18 cellular contexts compared by ENCODE assay signal in the genomic region with DNA sequence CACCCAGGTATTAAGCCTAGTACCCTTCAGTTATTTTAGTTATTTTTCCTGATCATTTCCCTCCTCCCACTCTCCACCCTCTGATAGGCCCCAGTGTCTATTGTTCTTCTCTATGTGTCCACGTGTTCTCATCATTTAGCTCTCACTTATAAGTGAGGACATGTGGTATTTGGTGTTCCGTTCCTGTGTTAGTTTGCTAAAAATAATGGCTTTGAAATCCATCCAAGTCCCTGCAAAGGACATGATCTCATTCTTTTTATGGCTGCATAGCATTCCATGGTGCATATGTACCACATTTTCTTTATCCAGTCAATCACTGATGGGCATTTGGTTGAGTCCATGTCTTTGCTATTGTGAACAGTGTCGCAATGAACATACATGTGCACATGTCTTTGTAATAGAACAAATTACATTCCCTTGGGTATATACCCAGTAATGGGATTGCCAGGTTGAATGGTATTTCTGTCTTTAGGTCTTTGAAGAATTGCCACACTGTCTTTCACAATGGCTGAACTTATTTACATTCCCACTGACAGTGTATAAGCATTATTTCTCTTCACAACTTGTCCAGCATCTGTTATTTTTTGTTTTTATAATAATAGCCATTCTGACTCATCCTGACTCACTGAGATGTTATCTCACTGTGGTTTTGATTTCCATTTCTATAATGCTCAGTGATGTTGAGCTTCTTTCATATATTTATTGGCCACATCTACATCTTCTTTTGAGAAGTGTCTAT. TPM values are rescaled to one million over a fixed set of nuclear protein-coding genes. Genes with fewer than 3 reads are reported as not detected.
A peak's percentile ranks its signal among the peaks of the same experiment; 100 is the strongest.
DNase-seq lines count a peak whose midpoint lies in the region; ATAC-seq, FAIRE-seq and TF ChIP-seq lines count a peak whose summit lies in the region.
"Had no signal": no experiment of that assay in that cellular context is flagged by ENCODE, and none has a peak within 500 bp of the region (broad histone marks: within the 10 kb centered on the region; RNA-seq: fewer than 3 reads in every experiment).

No MANE protein-coding gene starts in this region.

- TF ChIP-seq POLR2A in A549 (IDR thresholded peaks at IDR 0.05; ENCODE audit: low read length) = no peak

- TF ChIP-seq RAD21 in A549 (conservative IDR thresholded peaks at IDR 0.05 in 1 of 2, IDR thresholded peaks at IDR 0.05 in 1 of 2) = no peak

- peaks cover 21% of the 10 kb centered on the region for H3K27me3 Mint-ChIP-seq in activated CD4-positive, alpha-beta T cell treated with anti-CD3 and anti-CD28 coated beads, Interleukin-2, amount 10 ng/mL, durations not matched to agents 24 days and 14 days
- peaks cover 18% of the 10 kb centered on the region for H3K27me3 Mint-ChIP-seq in activated CD8-positive, alpha-beta T cell treated with anti-CD3 and anti-CD28 coated beads, Interleukin-2, amount 10 ng/mL, durations not matched to agents 7 days and 5 days (ENCODE audit: low read depth)

- TF ChIP-seq CTCF in A549 (IDR thresholded peaks at IDR 0.05) = no peak
- TF ChIP-seq CTCF in HFF-Myc (IDR thresholded peaks at IDR 0.05; ENCODE audit: low read depth, low read length, missing control alignments) = no peak

- POLR2A ChIA-PET in A549 (lab: Yijun Ruan, JAX) = no interaction called here
- POLR2A ChIA-PET in activated CD8-positive, alpha-beta T cell treated with anti-CD3 and anti-CD28 coated beads, Interleukin-2, amount 10 ng/mL, durations not matched to agents 7 days and 5 days (lab: Charles Lee) = no interaction called here

- H3K9me3 Mint-ChIP-seq in activated CD4-positive, alpha-beta T cell treated with anti-CD3 and anti-CD28 coated beads, Interleukin-2, amount 10 ng/mL, durations not matched to agents 24 days and 14 days = no peaks in the 10 kb centered on the region
- no peaks in the 10 kb centered on the region for H3K9me3 Mint-ChIP-seq in activated CD8-positive, alpha-beta T cell treated with anti-CD3 and anti-CD28 coated beads, Interleukin-2, amount 10 ng/mL, durations not matched to agents 7 days and 5 days (ENCODE audit: insufficient read depth)

- DNase-seq in A549 (ENCODE audit: low read depth in 1 of 2, low spot score in 1 of 2) (no peak), HFF-Myc (ENCODE audit: extremely low read depth, low read depth) (peak; percentile 27), fibroblast of the conjunctiva (ENCODE audit: low read depth) (peak; percentile 21), GM19238 (ENCODE audit: insufficient read length, low spot score) (no peak)
- DNase-seq in activated CD4-positive, alpha-beta T cell treated with anti-CD3 and anti-CD28 coated beads, Interleukin-2, amount 10 ng/mL, durations not matched to agents 24 days and 14 days = no peak
- DNase-seq in activated CD8-positive, alpha-beta T cell treated with anti-CD3 and anti-CD28 coated beads, Interleukin-2, amount 10 ng/mL, durations not matched to agents 7 days and 5 days = no peak
- DNase-seq: colonic mucosa; immature natural killer cell; Kasumi-1; NCI-H82; posterior cingulate gyrus; stimulated activated CD8-positive, alpha-beta memory T cell treated with anti-CD3 and anti-CD28 coated beads, Interleukin-4, amount 100 ng/mL, for 48 hours; thyroid gland had no signal

- FAIRE-seq in A549 (lab: Jason Lieb, UNC) = no peak

- CTCF ChIA-PET in A549 (lab: Yijun Ruan, JAX) = interaction anchor here (1.2 kb wide), 1 partner anchor 17 kb away, joined by 3 read pairs; no protein-coding TSS in a partner anchor
- CTCF ChIA-PET in activated CD8-positive, alpha-beta T cell treated with anti-CD3 and anti-CD28 coated beads, Interleukin-2, amount 10 ng/mL, durations not matched to agents 7 days and 5 days (lab: Charles Lee) = no interaction called here

- no peak overlapping the region for H3K27ac Mint-ChIP-seq in activated CD4-positive, alpha-beta T cell treated with anti-CD3 and anti-CD28 coated beads, Interleukin-2, amount 10 ng/mL, durations not matched to agents 24 days and 14 days
- no peak overlapping the region for H3K27ac Mint-ChIP-seq in activated CD8-positive, alpha-beta T cell treated with anti-CD3 and anti-CD28 coated beads, Interleukin-2, amount 10 ng/mL, durations not matched to agents 7 days and 5 days
- H3K27ac Mint-ChIP-seq: activated naive CD8-positive, alpha-beta T cell; immature natural killer cell had no signal

- H3K4me1 ChIP-seq in A549 = no peaks in the 10 kb centered on the region
- H3K4me1 ChIP-seq: colonic mucosa, gastroesophageal sphincter, thyroid gland had no signal

- intact Hi-C loops in activated CD4-positive, alpha-beta T cell treated with anti-CD3 and anti-CD28 coated beads, Interleukin-2, amount 10 ng/mL, durations not matched to agents 24 days and 14 days (cut with micrococcal nuclease) = no loop called here

- no peak for TF ChIP-seq EP300 in A549 (IDR thresholded peaks at IDR 0.05)

- no peaks in the 10 kb centered on the region for H3K36me3 Mint-ChIP-seq in activated CD4-positive, alpha-beta T cell treated with anti-CD3 and anti-CD28 coated beads, Interleukin-2, amount 10 ng/mL, durations not matched to agents 24 days and 14 days (ENCODE audit: low read depth)
- H3K36me3 Mint-ChIP-seq in activated CD8-positive, alpha-beta T cell treated with anti-CD3 and anti-CD28 coated beads, Interleukin-2, amount 10 ng/mL, durations not matched to agents 7 days and 5 days (ENCODE audit: low read depth) = no peaks in the 10 kb centered on the region
- H3K36me3 Mint-ChIP-seq: activated naive CD8-positive, alpha-beta T cell; immature natural killer cell had no signal

- H3K4me3 Mint-ChIP-seq in activated CD4-positive, alpha-beta T cell treated with anti-CD3 and anti-CD28 coated beads, Interleukin-2, amount 10 ng/mL, durations not matched to agents 24 days and 14 days = no peak overlapping the region
- H3K4me3 Mint-ChIP-seq in activated CD8-positive, alpha-beta T cell treated with anti-CD3 and anti-CD28 coated beads, Interleukin-2, amount 10 ng/mL, durations not matched to agents 7 days and 5 days = no peak overlapping the region
- H3K4me3 Mint-ChIP-seq: activated naive CD8-positive, alpha-beta T cell; immature natural killer cell had no signal

- 4% methylated on average over 3 of the region's 3 CpGs for WGBS in A549 (ENCODE audit: missing lambda C conversion rate)

- H3K4me3 ChIP-seq in A549 (no peak overlapping the region), HFF-Myc (replicated peaks; ENCODE audit: low read depth, low read length) (no peak overlapping the region)
- H3K4me3 ChIP-seq: colonic mucosa, gastroesophageal sphincter, SK-N-MC, thyroid gland had no signal

- H3K4me1 Mint-ChIP-seq in activated CD4-positive, alpha-beta T cell treated with anti-CD3 and anti-CD28 coated beads, Interleukin-2, amount 10 ng/mL, durations not matched to agents 24 days and 14 days = no peaks in the 10 kb centered on the region
- H3K4me1 Mint-ChIP-seq in activated CD8-positive, alpha-beta T cell treated with anti-CD3 and anti-CD28 coated beads, Interleukin-2, amount 10 ng/mL, durations not matched to agents 7 days and 5 days (ENCODE audit: low read depth) = no peaks in the 10 kb centered on the region

- H3K27ac ChIP-seq in A549 = no peak overlapping the region
- H3K27ac ChIP-seq: colonic mucosa, gastroesophageal sphincter, SK-N-MC, thyroid gland had no signal

- H3K4me2 ChIP-seq in A549 = no peak overlapping the region

- ATAC-seq in A549 (no peak), SK-N-SH treated with all-trans-retinoic acid at 6 μM for 48 hours (no peak), HG02571 (IDR thresholded peaks at IDR 0.05; ENCODE audit: unreplicated experiment) (no peak)
- ATAC-seq in activated CD8-positive, alpha-beta T cell treated with anti-CD3 and anti-CD28 coated beads, Interleukin-2, amount 10 ng/mL, durations not matched to agents 7 days and 5 days = no peak
- ATAC-seq: gastroesophageal sphincter had no signal

- peaks cover 5% of the 10 kb centered on the region; the same call in 1 of the 3 replicates for H3K9me3 ChIP-seq in A549
- H3K9me3 ChIP-seq: colonic mucosa, thyroid gland had no signal

TF ChIP-seq in A549, 52 proteins besides CTCF, POLR2A, EP300 and RAD21:
- TF ChIP-seq SREBF2 (IDR thresholded peaks at IDR 0.05) = no peak
- TF ChIP-seq GATA3 (IDR thresholded peaks at IDR 0.05; ENCODE audit: borderline replicate concordance) = peak; percentile 24; the same call in 1 of the 2 replicates

TF ChIP-seq in SK-N-SH treated with all-trans-retinoic acid at 6 μM for 48 hours, 23 proteins besides CTCF, POLR2A, EP300 and RAD21:
- TF ChIP-seq ISL1 (CRISPR knock-in tag; IDR thresholded peaks at IDR 0.05) (peak; percentile 59), PPARA (CRISPR knock-in tag; IDR thresholded peaks at IDR 0.05; ENCODE audit: borderline replicate concordance) (no peak), ZNF8 (CRISPR knock-in tag; IDR thresholded peaks at IDR 0.05) (peak; percentile 47; the same call in 1 of the 2 replicates)
TF ChIP-seq in SK-N-SH treated with all-trans-retinoic acid at 6 μM for 48 hours: peak in this region for 2.

RNA-seq across cellular contexts. Expression of gene DIRAS2, which starts 17.2 kb away (rescaled TPM):
- polyA plus RNA-seq in A549 (2011; rRNA removed) (0.08 and 0.12 TPM in 2 replicates), A549 (2017; fragmentation: RNase III; extraction: RNeasy Plus Mini Kit Qiagen cat#74134 plus additional on column Dnase treatment) (0.08 to 0.09 TPM (median 0.09 TPM) in 3 replicates)
- 0.01 TPM in 2 replicates for polyA plus RNA-seq in A549 (2012; cell fraction: cytosol; rRNA removed)
- 0.01 and 0.06 TPM in 2 replicates for polyA plus RNA-seq in A549 (2012; cell fraction: nucleus; rRNA removed)
- polyA minus RNA-seq in A549 (2011; rRNA and poly(A)+ RNA removed) = 0.05 and 0.12 TPM in 2 replicates
- total RNA-seq in activated CD4-positive, alpha-beta T cell treated with anti-CD3 and anti-CD28 coated beads, Interleukin-2, amount 10 ng/mL, durations not matched to agents 24 days and 14 days = not detected in 2 replicates
- not detected for total RNA-seq in activated CD8-positive, alpha-beta T cell treated with anti-CD3 and anti-CD28 coated beads, Interleukin-2, amount 10 ng/mL, durations not matched to agents 7 days and 5 days
- total RNA-seq: gastroesophageal sphincter had no signal
- polyA plus RNA-seq: immature natural killer cell had no signal

Comparison
In these comparisons a context has a peak if more than half of its experiments do, and no peak if none do; other contexts are left out.
1. DNase-seq: peak in HFF-Myc (single experiment) and fibroblast of the conjunctiva (single experiment); none in A549 (0 of 2), activated CD4-positive, alpha-beta T cell treated with anti-CD3 and anti-CD28 coated beads, Interleukin-2, amount 10 ng/mL, durations not matched to agents 24 days and 14 days (single experiment), activated CD8-positive, alpha-beta T cell treated with anti-CD3 and anti-CD28 coated beads, Interleukin-2, amount 10 ng/mL, durations not matched to agents 7 days and 5 days (single experiment) and GM19238 (single experiment).